8 cellular contexts compared by ENCODE assay signal in genomic region chr16:72787130-72787518, GRCh38.
A peak's percentile ranks its signal among the peaks of the same experiment; 100 is the strongest.
DNase-seq lines count a peak whose midpoint lies in the region; ATAC-seq and TF ChIP-seq lines count a peak whose summit lies in the region.

No MANE protein-coding gene starts in this region.

- H3K4me1 ChIP-seq in iPS-15b (ENCODE audit: control insufficient read depth, insufficient read depth, low read length), result peaks cover 7% of the 10 kb centered on the region
- H3K4me1 ChIP-seq in suprapubic skin, result peaks cover 11% of the 10 kb centered on the region

- peaks cover 28% of the 10 kb centered on the region for H3K27me3 Mint-ChIP-seq in activated CD4-positive, alpha-beta T cell treated with anti-CD3 and anti-CD28 coated beads for 36 hours
- peaks cover 10% of the 10 kb centered on the region for H3K27me3 Mint-ChIP-seq in activated T-helper 17 cell treated with anti-CD3 and anti-CD28 coated beads, Interleukin-2, amount 50 U/mL, for 72 hours

- no peak for TF ChIP-seq EP300 in suprapubic skin (IDR thresholded peaks at IDR 0.05)

- H3K9me3 ChIP-seq in iPS-15b (ENCODE audit: control insufficient read depth, insufficient read depth, low read length), result no peaks in the 10 kb centered on the region
- H3K9me3 ChIP-seq in suprapubic skin, result no peaks in the 10 kb centered on the region

- H3K4me3 Mint-ChIP-seq in activated CD4-positive, alpha-beta T cell treated with anti-CD3 and anti-CD28 coated beads for 36 hours, result peak overlapping the region; percentile 65
- peak overlapping the region; percentile 84 for H3K4me3 Mint-ChIP-seq in activated T-helper 17 cell treated with anti-CD3 and anti-CD28 coated beads, Interleukin-2, amount 50 U/mL, for 72 hours

- CTCF ChIA-PET in activated CD4-positive, alpha-beta T cell treated with anti-CD3 and anti-CD28 coated beads for 36 hours (lab: Charles Lee), result no interaction called here

- no peak for DNase-seq in activated CD4-positive, alpha-beta T cell treated with anti-CD3 and anti-CD28 coated beads for 36 hours
- DNase-seq in activated CD4-positive, alpha-beta T cell treated with anti-CD3 and anti-CD28 coated beads for 4 hours, result no peak
- DNase-seq in suprapubic skin (ENCODE audit: low spot score in 2 of 2), result no peak
- no peak for DNase-seq in islet precursor cell
- DNase-seq in OCI-M1 (lab: John Stamatoyannopoulos, UW), result no peak

- POLR2A ChIA-PET in activated CD4-positive, alpha-beta T cell treated with anti-CD3 and anti-CD28 coated beads for 36 hours (lab: Charles Lee), result no interaction called here

- H3K4me1 Mint-ChIP-seq in activated CD4-positive, alpha-beta T cell treated with anti-CD3 and anti-CD28 coated beads for 36 hours, result peaks cover 17% of the 10 kb centered on the region
- peaks cover 8% of the 10 kb centered on the region for H3K4me1 Mint-ChIP-seq in activated T-helper 17 cell treated with anti-CD3 and anti-CD28 coated beads, Interleukin-2, amount 50 U/mL, for 72 hours

- H3K9me3 Mint-ChIP-seq in activated CD4-positive, alpha-beta T cell treated with anti-CD3 and anti-CD28 coated beads for 36 hours (ENCODE audit: low read depth), result no peaks in the 10 kb centered on the region
- no peaks in the 10 kb centered on the region for H3K9me3 Mint-ChIP-seq in activated T-helper 17 cell treated with anti-CD3 and anti-CD28 coated beads, Interleukin-2, amount 50 U/mL, for 72 hours

- no peak overlapping the region for H3K9ac ChIP-seq in iPS-15b (ENCODE audit: low read depth, low read length)

- H3K27ac Mint-ChIP-seq in activated CD4-positive, alpha-beta T cell treated with anti-CD3 and anti-CD28 coated beads for 36 hours, result peak overlapping the region; percentile 40
- H3K27ac Mint-ChIP-seq in activated T-helper 17 cell treated with anti-CD3 and anti-CD28 coated beads, Interleukin-2, amount 50 U/mL, for 72 hours, result peak overlapping the region; percentile 88

- TF ChIP-seq POLR2A in suprapubic skin (IDR thresholded peaks at IDR 0.05), result no peak

- TF ChIP-seq CTCF in suprapubic skin (IDR thresholded peaks at IDR 0.05), result no peak

- ATAC-seq in activated CD4-positive, alpha-beta T cell treated with anti-CD3 and anti-CD28 coated beads for 36 hours, result peak; percentile 8
- ATAC-seq in activated T-helper 17 cell treated with anti-CD3 and anti-CD28 coated beads, Interleukin-2, amount 50 U/mL, for 72 hours (replicated peaks), result peak; percentile 3
- no peak for ATAC-seq in HG02981 (IDR thresholded peaks at IDR 0.05; ENCODE audit: unreplicated experiment)

- intact Hi-C loops in activated CD4-positive, alpha-beta T cell treated with anti-CD3 and anti-CD28 coated beads for 36 hours (cut with DNase I, micrococcal nuclease), result loop anchor here in 1 of 2 experiments (1.0 kb wide), 1 partner anchor 122 kb away; no protein-coding TSS in a partner anchor

- H3K27ac ChIP-seq in suprapubic skin, result peak overlapping the region; percentile 32

- H3K36me3 ChIP-seq in iPS-15b (ENCODE audit: control insufficient read depth, insufficient read depth, low read length) (no peaks in the 10 kb centered on the region), suprapubic skin (no peaks in the 10 kb centered on the region)

- H3K4me3 ChIP-seq in iPS-15b (ENCODE audit: low read depth, low read length), result peak overlapping the region; percentile 77
- peak overlapping the region; percentile 46 for H3K4me3 ChIP-seq in suprapubic skin

- WGBS in suprapubic skin, result 30% methylated on average over 14 of the region's 24 CpGs

- no peaks in the 10 kb centered on the region for H3K36me3 Mint-ChIP-seq in activated CD4-positive, alpha-beta T cell treated with anti-CD3 and anti-CD28 coated beads for 36 hours (ENCODE audit: low read depth)
- H3K36me3 Mint-ChIP-seq in activated T-helper 17 cell treated with anti-CD3 and anti-CD28 coated beads, Interleukin-2, amount 50 U/mL, for 72 hours (ENCODE audit: low read depth), result no peaks in the 10 kb centered on the region

- H3K27me3 ChIP-seq in iPS-15b (ENCODE audit: control insufficient read depth, insufficient read depth, low read length), result no peaks in the 10 kb centered on the region
- H3K27me3 ChIP-seq in suprapubic skin, result no peaks in the 10 kb centered on the region
